ENCODE assay signal across 6 cellular contexts in genomic region chr12:6871052-6871957, GRCh38. TPM values are rescaled to one million over a fixed set of nuclear protein-coding genes. Genes with fewer than 3 reads are reported as not detected.
DNase-seq lines count a peak whose midpoint lies in the region; ATAC-seq, FAIRE-seq and TF ChIP-seq lines count a peak whose summit lies in the region.

No MANE protein-coding gene starts in this region.

- no peaks in the 10 kb centered on the region for H3K27me3 ChIP-seq in PC-3 (ENCODE audit: low read length)

- ATAC-seq in PC-3 = peak; percentile 50
- ATAC-seq in HG03565 (IDR thresholded peaks at IDR 0.05; ENCODE audit: unreplicated experiment) = no peak
- ATAC-seq in GM21619 (IDR thresholded peaks at IDR 0.05; ENCODE audit: unreplicated experiment) = no peak

- peaks cover 23% of the 10 kb centered on the region for H4K20me1 ChIP-seq in PC-3 (ENCODE audit: low read length)

- H3K79me2 ChIP-seq in PC-3 (ENCODE audit: low read length) = peaks cover 33% of the 10 kb centered on the region

- peaks cover 23% of the 10 kb centered on the region for H3K36me3 ChIP-seq in PC-3 (ENCODE audit: low read depth, low read length)

- no peak overlapping the region for H3K27ac ChIP-seq in PC-3 (ENCODE audit: low read length)

- no peaks in the 10 kb centered on the region for H3K9me2 ChIP-seq in PC-3 (replicated peaks; ENCODE audit: low read length)

- DNase-seq in GM12891 (ENCODE audit: insufficient read length, low spot score) = no peak
- DNase-seq in PC-3 = peak; percentile 69
- no peak for DNase-seq in epithelial cell of proximal tubule (ENCODE audit: low read depth)
- DNase-seq in stimulated activated CD4-positive, alpha-beta T cell treated with anti-CD3 and anti-CD28 coated beads, Interleukin-12 subunit alpha, Interleukin-12 subunit beta, amount 100 ng/mL, for 48 hours (ENCODE audit: low read depth in 2 of 3, low spot score in 1 of 3) = peak in 2 of 3 donors; percentile 35 to 47

- H2AFZ ChIP-seq in PC-3 (ENCODE audit: low read length) = no peak overlapping the region

- peak overlapping the region; percentile 98 for H3K4me2 ChIP-seq in PC-3 (ENCODE audit: low read length)

- intact Hi-C loops in PC-3 (cut with micrococcal nuclease) = no loop called here

- peaks cover 38% of the 10 kb centered on the region for H3K4me1 ChIP-seq in PC-3 (ENCODE audit: insufficient read depth, low read length)

- no TSS peak for BruUV-seq in PC-3 (replicated peaks; lab: Mats Ljungman, UMichigan)

- TF ChIP-seq CTCF in PC-3 (conservative IDR thresholded peaks at IDR 0.05; ENCODE audit: low read depth, low read length) = no peak
- peak; percentile 3 for TF ChIP-seq CTCF in epithelial cell of proximal tubule (conservative IDR thresholded peaks at IDR 0.05; ENCODE audit: low read depth, low read length)

- peak; percentile 63 for TF ChIP-seq POLR2A in GM12891 (IDR thresholded peaks at IDR 0.05; ENCODE audit: low read depth, low read length)

- FAIRE-seq in GM12891 (lab: Jason Lieb, UNC) = no peak

- H3K9me3 ChIP-seq in PC-3 (ENCODE audit: low read length) = no peaks in the 10 kb centered on the region

- peak overlapping the region; percentile 78 for H3K4me3 ChIP-seq in PC-3 (ENCODE audit: low read length)
- H3K4me3 ChIP-seq in epithelial cell of proximal tubule (ENCODE audit: low read depth, low read length) = peak overlapping the region; percentile 92

- POLR2A ChIA-PET in PC-3 (lab: Charles Lee; ENCODE audit: unreplicated experiment) = interaction anchor here (0.5 to 0.6 kb wide), 4 partner anchors 17 to 240 kb away, joined by 3 to 15 read pairs (median 4); no protein-coding TSS in a partner anchor

- CTCF ChIA-PET in PC-3 (lab: Charles Lee) = interaction anchor here (0.5 to 1.9 kb wide), 3 partner anchors 19 to 228 kb away, joined by 4 to 12 read pairs (median 4); partner anchors contain the start of gene USP5

- H3F3A ChIP-seq in PC-3 (ENCODE audit: low read length, unreplicated experiment) = peaks cover 3% of the 10 kb centered on the region

- H3K9ac ChIP-seq in PC-3 (ENCODE audit: low read length) = no peak overlapping the region

TF ChIP-seq in GM12891, 5 proteins besides CTCF, POLR2A, EP300 and RAD21:
- peak; percentile 77 for TF ChIP-seq POU2F2 (IDR thresholded peaks at IDR 0.05; ENCODE audit: low read depth, low read length)
- no peak for TF ChIP-seq TAF1 (IDR thresholded peaks at IDR 0.05; ENCODE audit: low read depth, low read length)
- no peak for TF ChIP-seq PAX5 (IDR thresholded peaks at IDR 0.05; ENCODE audit: insufficient read depth, low read length, severe bottlenecking)
- TF ChIP-seq SPI1 (IDR thresholded peaks at IDR 0.05; ENCODE audit: low read depth, low read length) = no peak
- peak; percentile 80 for TF ChIP-seq POLR2AphosphoS5 (IDR thresholded peaks at IDR 0.05; ENCODE audit: low read depth, low read length)
TF ChIP-seq in GM12891: peak in this region for 2.

RNA-seq across cellular contexts. Expression of gene SPSB2, which starts 1.8 kb away (rescaled TPM):
- polyA plus RNA-seq in GM12891 (2012; ENCODE audit: low read depth, missing spikeins) = 3.4 TPM
- total RNA-seq in PC-3 (2014; rRNA removed) (8.4 and 9.2 TPM in 2 replicates), epithelial cell of proximal tubule (9.5 and 17.2 TPM in 2 replicates)

RNA-seq across cellular contexts. Expression of gene TPI1, which starts 4.0 kb away (rescaled TPM):
- 1,232 TPM for polyA plus RNA-seq in GM12891 (2012; ENCODE audit: low read depth, missing spikeins)
- total RNA-seq in PC-3 (2014; rRNA removed) (1,259 and 1,708 TPM in 2 replicates), epithelial cell of proximal tubule (1,445 and 2,208 TPM in 2 replicates)

RNA-seq across cellular contexts. Expression of gene USP5, which starts 19.4 kb away (rescaled TPM):
- polyA plus RNA-seq in GM12891 (2012; ENCODE audit: low read depth, missing spikeins) = 53.3 TPM
- 107 and 113 TPM in 2 replicates for total RNA-seq in PC-3 (2014; rRNA removed)
- total RNA-seq in epithelial cell of proximal tubule = 60.5 and 83.8 TPM in 2 replicates

RNA-seq across cellular contexts. Expression of gene CDCA3, which starts 20.2 kb away (rescaled TPM):
- 45.0 TPM for polyA plus RNA-seq in GM12891 (2012; ENCODE audit: low read depth, missing spikeins)
- 52.1 and 92.0 TPM in 2 replicates for total RNA-seq in PC-3 (2014; rRNA removed)
- total RNA-seq in epithelial cell of proximal tubule = 85.0 and 97.4 TPM in 2 replicates

RNA-seq across cellular contexts. Expression of gene GNB3, which starts 30.6 kb away (rescaled TPM):
- 1.3 TPM for polyA plus RNA-seq in GM12891 (2012; ENCODE audit: low read depth, missing spikeins)
- 1.8 TPM in 1 of 2 replicates, not detected in the other for total RNA-seq in PC-3 (2014; rRNA removed)
- total RNA-seq in epithelial cell of proximal tubule = 0.29 and 4.2 TPM in 2 replicates

Comparison
In these comparisons a context has a peak if more than half of its experiments do, and no peak if none do; other contexts are left out.
1. DNase-seq: peak in PC-3 (single experiment) and stimulated activated CD4-positive, alpha-beta T cell treated with anti-CD3 and anti-CD28 coated beads, Interleukin-12 subunit alpha, Interleukin-12 subunit beta, amount 100 ng/mL, for 48 hours (2 of 3); none in GM12891 (single experiment) and epithelial cell of proximal tubule (single experiment).